30 cellular contexts compared by ENCODE assay signal in the genomic region with DNA sequence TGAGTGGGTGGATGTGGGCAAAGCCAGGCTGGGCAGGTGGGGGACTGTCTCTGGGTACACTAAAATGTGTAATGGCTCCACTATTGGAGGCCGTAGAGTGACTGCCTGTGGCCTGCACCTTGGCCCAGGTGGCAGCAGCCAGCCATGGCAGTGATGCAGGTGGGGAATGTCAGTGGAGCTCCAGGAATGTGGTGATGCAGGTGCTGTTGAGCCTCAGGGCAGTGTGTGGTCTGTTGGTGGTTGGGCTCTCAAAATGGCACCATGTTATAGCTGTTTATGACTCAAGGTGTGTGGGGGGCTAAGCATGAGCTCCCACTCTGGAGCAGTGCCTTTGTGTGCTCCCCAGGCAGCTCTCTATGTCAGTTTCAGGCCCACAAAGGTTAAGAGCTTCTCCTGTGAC.
"Had no signal": no experiment of that assay in that cellular context is flagged by ENCODE, and none has a peak within 500 bp of the region (broad histone marks: within the 10 kb centered on the region; RNA-seq: fewer than 3 reads in every experiment).

No MANE protein-coding gene starts in this region.

- H3K4me3 Mint-ChIP-seq: activated CD4-positive, alpha-beta memory T cell treated with anti-CD3 and anti-CD28 coated beads, Interleukin-2, amount 10 ng/mL, durations not matched to agents 7 days and 5 days; activated CD8-positive, alpha-beta memory T cell treated with anti-CD3 and anti-CD28 coated beads, Interleukin-2, amount 10 ng/mL, durations not matched to agents 7 days and 5 days; activated naive CD4-positive, alpha-beta T cell treated with anti-CD3 and anti-CD28 coated beads, Interleukin-2, amount 50 U/mL, for 24 hours; activated naive CD8-positive, alpha-beta T cell treated with anti-CD3 and anti-CD28 coated beads, Interleukin-2, amount 10 ng/mL, durations not matched to agents 7 days and 5 days; activated T-helper 17 cell treated with anti-CD3 and anti-CD28 coated beads, Interleukin-2, amount 50 U/mL, for 72 hours had no signal

- H3K27ac ChIP-seq: ascending aorta, KMS-11, PC-9, RWPE1, WERI-Rb-1 had no signal

- H3K27ac Mint-ChIP-seq: activated CD4-positive, alpha-beta memory T cell treated with anti-CD3 and anti-CD28 coated beads, Interleukin-2, amount 10 ng/mL, durations not matched to agents 7 days and 5 days; activated CD8-positive, alpha-beta memory T cell treated with anti-CD3 and anti-CD28 coated beads, Interleukin-2, amount 10 ng/mL, durations not matched to agents 7 days and 5 days; activated naive CD4-positive, alpha-beta T cell treated with anti-CD3 and anti-CD28 coated beads, Interleukin-2, amount 50 U/mL, for 24 hours; activated naive CD8-positive, alpha-beta T cell treated with anti-CD3 and anti-CD28 coated beads, Interleukin-2, amount 10 ng/mL, durations not matched to agents 7 days and 5 days; activated T-helper 17 cell treated with anti-CD3 and anti-CD28 coated beads, Interleukin-2, amount 50 U/mL, for 72 hours had no signal

- H3K4me1 Mint-ChIP-seq: activated CD4-positive, alpha-beta memory T cell treated with anti-CD3 and anti-CD28 coated beads, Interleukin-2, amount 10 ng/mL, durations not matched to agents 7 days and 5 days; activated CD8-positive, alpha-beta memory T cell treated with anti-CD3 and anti-CD28 coated beads, Interleukin-2, amount 10 ng/mL, durations not matched to agents 7 days and 5 days; activated naive CD4-positive, alpha-beta T cell treated with anti-CD3 and anti-CD28 coated beads, Interleukin-2, amount 50 U/mL, for 24 hours; activated naive CD8-positive, alpha-beta T cell treated with anti-CD3 and anti-CD28 coated beads, Interleukin-2, amount 10 ng/mL, durations not matched to agents 7 days and 5 days; activated T-helper 17 cell treated with anti-CD3 and anti-CD28 coated beads, Interleukin-2, amount 50 U/mL, for 72 hours had no signal

- H2AFZ ChIP-seq: PC-9 had no signal

- H3K36me3 ChIP-seq: ascending aorta, WERI-Rb-1 had no signal

- H3K4me3 ChIP-seq: ascending aorta, PC-9 had no signal

- H3K4me2 ChIP-seq: KMS-11, PC-9 had no signal

- DNase-seq: activated CD4-positive, alpha-beta memory T cell treated with anti-CD3 and anti-CD28 coated beads, Interleukin-2, amount 10 ng/mL, durations not matched to agents 7 days and 5 days; activated CD4-positive, alpha-beta T cell treated with anti-CD3 and anti-CD28 coated beads for 1 hour; activated CD4-positive, alpha-beta T cell treated with anti-CD3 and anti-CD28 coated beads for 48 hours; activated CD4-positive, CD25-positive, alpha-beta regulatory T cell; activated CD8-positive, alpha-beta memory T cell treated with anti-CD3 and anti-CD28 coated beads for 24 hours; activated CD8-positive, alpha-beta memory T cell treated with anti-CD3 and anti-CD28 coated beads, Interleukin-2, amount 10 ng/mL, durations not matched to agents 7 days and 5 days; activated CD8-positive, alpha-beta memory T cell treated with anti-CD3 and anti-CD28 coated beads, Interleukin-2, amount 50 U/mL, for 48 hours; activated gamma-delta T cell; activated naive CD4-positive, alpha-beta T cell treated with Interleukin-2 at 50 U/mL for 16 hours; activated naive CD8-positive, alpha-beta T cell treated with anti-CD3 and anti-CD28 coated beads, Interleukin-2, amount 10 ng/mL, durations not matched to agents 7 days and 5 days; activated T-cell treated with anti-CD3 and anti-CD28 coated beads, Interleukin-2, amount 50 U/mL, for 48 hours; amygdala; MM.1S; MV-4-11; NCI-H1092; NCI-H1436 treated with DMSO at 0.1 percent for 48 hours; NCI-H1694 treated with DMSO at 0.1 percent for 48 hours; NCI-H2029; NCI-H345; NCI-H524 treated with DMSO at 0.1 percent for 48 hours; NCI-H748 treated with DMSO at 0.1 percent for 48 hours; T1000; WERI-Rb-1 had no signal

- H3K9me3 ChIP-seq: ascending aorta had no signal

- H3K27me3 ChIP-seq: ascending aorta had no signal

- H3K9me3 Mint-ChIP-seq: activated naive CD4-positive, alpha-beta T cell treated with anti-CD3 and anti-CD28 coated beads, Interleukin-2, amount 50 U/mL, for 24 hours; activated T-helper 17 cell treated with anti-CD3 and anti-CD28 coated beads, Interleukin-2, amount 50 U/mL, for 72 hours had no signal

- H3K36me3 Mint-ChIP-seq: activated CD8-positive, alpha-beta memory T cell treated with anti-CD3 and anti-CD28 coated beads, Interleukin-2, amount 10 ng/mL, durations not matched to agents 7 days and 5 days; activated naive CD8-positive, alpha-beta T cell treated with anti-CD3 and anti-CD28 coated beads, Interleukin-2, amount 10 ng/mL, durations not matched to agents 7 days and 5 days had no signal

- ATAC-seq: activated CD8-positive, alpha-beta memory T cell treated with anti-CD3 and anti-CD28 coated beads, Interleukin-2, amount 10 ng/mL, durations not matched to agents 7 days and 5 days; activated T-helper 17 cell treated with anti-CD3 and anti-CD28 coated beads, Interleukin-2, amount 50 U/mL, for 72 hours; Right ventricle myocardium inferior had no signal

- H3K4me1 ChIP-seq: ascending aorta had no signal
